8 cellular contexts compared by ENCODE assay signal in genomic region chr9:99821187-99822095, GRCh38. TPM values are rescaled to one million over a fixed set of nuclear protein-coding genes. Genes with fewer than 3 reads are reported as not detected.
DNase-seq lines count a peak whose midpoint lies in the region; ATAC-seq, FAIRE-seq and TF ChIP-seq lines count a peak whose summit lies in the region.

Gene NR4A3 (plus strand): TSS chr9:99821885. CDS start chr9:99828043, 6,158 bp downstream.

- H3K79me2 ChIP-seq in astrocyte (ENCODE audit: insufficient read depth, low read length), result peaks cover 5% of the 10 kb centered on the region

- no peak for FAIRE-seq in astrocyte (lab: Jason Lieb, UNC)

- no peaks in the 10 kb centered on the region for H3K36me3 Mint-ChIP-seq in astrocyte (ENCODE audit: low read depth, unreplicated experiment)

- peak within 1 kb of the TSS; percentile 94 for H2AFZ ChIP-seq in astrocyte (ENCODE audit: low read depth, low read length)

- H4K20me1 ChIP-seq in astrocyte (ENCODE audit: insufficient read depth, low read length), result no peaks in the 10 kb centered on the region

- H3K27ac ChIP-seq in astrocyte (ENCODE audit: low read depth, low read length), result peak within 1 kb of the TSS; percentile 84

- H3K27me3 ChIP-seq in astrocyte (ENCODE audit: insufficient read depth, low read length), result peaks cover 24% of the 10 kb centered on the region

- peaks cover 36% of the 10 kb centered on the region for H3K4me1 ChIP-seq in astrocyte (ENCODE audit: insufficient read depth, low read length)

- peaks cover 5% of the 10 kb centered on the region for H3K9me3 Mint-ChIP-seq in astrocyte (ENCODE audit: unreplicated experiment)

- H3K4me2 ChIP-seq in astrocyte (ENCODE audit: low read length), result peak within 1 kb of the TSS; percentile 99

- peaks cover 13% of the 10 kb centered on the region for H3K4me1 Mint-ChIP-seq in astrocyte (ENCODE audit: low read depth, unreplicated experiment)

- peak; percentile 93 to 95 for DNase-seq in NCI-H1930 (lab: John Stamatoyannopoulos, UW)
- DNase-seq in T-helper 22 cell (ENCODE audit: low read depth), result peak; percentile 92
- peak; percentile 97 for DNase-seq in astrocyte (ENCODE audit: low read depth)
- DNase-seq in hepatic stellate cell (ENCODE audit: low spot score), result peak; percentile 96
- DNase-seq in renal cortical epithelial cell (ENCODE audit: low read depth), result peak; percentile 83
- DNase-seq in OCI-M2 (lab: John Stamatoyannopoulos, UW; ENCODE audit: unreplicated experiment), result no peak

- H3K36me3 ChIP-seq in astrocyte (ENCODE audit: insufficient read depth, low read length), result no peaks in the 10 kb centered on the region

- peak within 1 kb of the TSS; percentile 83 for H3K4me3 ChIP-seq in astrocyte (ENCODE audit: insufficient read depth, low read depth, low read length)

- ATAC-seq in GM18498 (IDR thresholded peaks at IDR 0.05; ENCODE audit: unreplicated experiment) (peak; percentile 40), HG02943 (IDR thresholded peaks at IDR 0.05; ENCODE audit: low read depth, unreplicated experiment) (peak; percentile 29)

- peak within 1 kb of the TSS; percentile 98 for H3K27ac Mint-ChIP-seq in astrocyte (ENCODE audit: unreplicated experiment)

- peaks cover 17% of the 10 kb centered on the region for H3K27me3 Mint-ChIP-seq in astrocyte (ENCODE audit: low read depth, unreplicated experiment)

- peak within 1 kb of the TSS; percentile 95 for H3K4me3 Mint-ChIP-seq in astrocyte (ENCODE audit: unreplicated experiment)

- H3K9ac ChIP-seq in astrocyte (ENCODE audit: low read length), result peak within 1 kb of the TSS; percentile 92

- no peak for TF ChIP-seq CTCF in astrocyte (IDR thresholded peaks at IDR 0.05; ENCODE audit: insufficient read depth, low read depth, low read length)

- no peaks in the 10 kb centered on the region for H3K9me3 ChIP-seq in astrocyte (ENCODE audit: insufficient read depth, low read depth, low read length)

RNA-seq across cellular contexts. Expression of gene NR4A3, which starts in this region (rescaled TPM):
- total RNA-seq in astrocyte (3.2 and 3.6 TPM in 2 replicates), renal cortical epithelial cell (0.15 and 0.35 TPM in 2 replicates)

Comparison
In these comparisons a context has a peak if more than half of its experiments do, and no peak if none do; other contexts are left out.
1. Peak in DNase-seq in renal cortical epithelial cell; RNA of the gene not detected or under 1 TPM.